In genomic region chr10:78381072-78381471, GRCh38 we compare ENCODE assay signal across 15 cellular contexts.
A peak's percentile ranks its signal among the peaks of the same experiment; 100 is the strongest.
DNase-seq lines count a peak whose midpoint lies in the region; ATAC-seq and TF ChIP-seq lines count a peak whose summit lies in the region.
"Had no signal": no experiment of that assay in that cellular context is flagged by ENCODE, and none has a peak within 500 bp of the region (broad histone marks: within the 10 kb centered on the region; RNA-seq: fewer than 3 reads in every experiment).

No MANE protein-coding gene starts in this region.

- H3K9me3 ChIP-seq in cardiac muscle cell (ENCODE audit: low read depth) (no peaks in the 10 kb centered on the region), right cardiac atrium (ENCODE audit: control insufficient read depth, low read length) (no peaks in the 10 kb centered on the region), smooth muscle cell (replicated peaks; ENCODE audit: low read depth) (no peaks in the 10 kb centered on the region)
- H3K9me3 ChIP-seq: pancreas had no signal

- intact Hi-C loops in right cardiac atrium (cut with DNase I), result no loop called here
- intact Hi-C loops in activated CD4-positive, alpha-beta T cell treated with anti-CD3 and anti-CD28 coated beads, Interleukin-2, amount 10 ng/mL, durations not matched to agents 24 days and 14 days (cut with micrococcal nuclease), result no loop called here

- no peak overlapping the region for H3K27ac Mint-ChIP-seq in activated CD4-positive, alpha-beta T cell treated with anti-CD3 and anti-CD28 coated beads, Interleukin-2, amount 10 ng/mL, durations not matched to agents 24 days and 14 days
- H3K27ac Mint-ChIP-seq: stimulated activated memory B cell treated with anti-CD40 and anti-IgM and Interleukin-4, amounts not matched to agents 10 μg/mL and 1 μg/mL and 100 μg/mL, for 72 hours; T-helper 2 cell treated with Interferon-gamma antibody and Interleukin-4, amounts not matched to agents 5 μg/mL and 100 μg/mL, for 36 hours had no signal

- H3K27ac ChIP-seq in cardiac muscle cell, result no peak overlapping the region
- no peak overlapping the region for H3K27ac ChIP-seq in right cardiac atrium (ENCODE audit: low read length)
- no peak overlapping the region for H3K27ac ChIP-seq in smooth muscle cell (ENCODE audit: low read depth)
- H3K27ac ChIP-seq: pancreas, RWPE1 had no signal

- TF ChIP-seq CTCF in cardiac muscle cell (IDR thresholded peaks at IDR 0.05; ENCODE audit: low read depth, low read length) (peak; percentile 41), fibroblast of villous mesenchyme (IDR thresholded peaks at IDR 0.05; ENCODE audit: insufficient read depth, low read depth, low read length) (peak; percentile 45), smooth muscle cell (IDR thresholded peaks at IDR 0.05; ENCODE audit: borderline replicate concordance, insufficient read depth, poor library complexity, severe bottlenecking) (peak; percentile 34)

- ATAC-seq in right cardiac atrium, result no peak
- ATAC-seq: activated naive CD4-positive, alpha-beta T cell treated with anti-CD3 and anti-CD28 coated beads, Interleukin-2, amount 50 U/mL, for 72 hours; pancreas; stimulated activated memory B cell treated with anti-CD40 and anti-IgM and Interleukin-4, amounts not matched to agents 10 μg/mL and 1 μg/mL and 100 μg/mL, for 72 hours had no signal

- H4K20me1 ChIP-seq in smooth muscle cell (ENCODE audit: low read depth), result no peaks in the 10 kb centered on the region

- peaks cover 3% of the 10 kb centered on the region for H3K27me3 Mint-ChIP-seq in activated CD4-positive, alpha-beta T cell treated with anti-CD3 and anti-CD28 coated beads, Interleukin-2, amount 10 ng/mL, durations not matched to agents 24 days and 14 days
- H3K27me3 Mint-ChIP-seq: stimulated activated memory B cell treated with anti-CD40 and anti-IgM and Interleukin-4, amounts not matched to agents 10 μg/mL and 1 μg/mL and 100 μg/mL, for 72 hours had no signal

- H3F3A ChIP-seq in smooth muscle cell (ENCODE audit: low read depth), result no peaks in the 10 kb centered on the region

- H3K27me3 ChIP-seq in cardiac muscle cell (no peaks in the 10 kb centered on the region), right cardiac atrium (ENCODE audit: control insufficient read depth, insufficient read depth) (no peaks in the 10 kb centered on the region), smooth muscle cell (ENCODE audit: low read depth) (no peaks in the 10 kb centered on the region)
- H3K27me3 ChIP-seq: pancreas had no signal

- H3K4me1 ChIP-seq in cardiac muscle cell (ENCODE audit: low read depth) (peaks cover 13% of the 10 kb centered on the region), right cardiac atrium (ENCODE audit: control insufficient read depth, insufficient read depth, low read length) (peaks cover 3% of the 10 kb centered on the region), smooth muscle cell (ENCODE audit: low read depth) (peaks cover 12% of the 10 kb centered on the region)
- H3K4me1 ChIP-seq: pancreas had no signal

- no peak for DNase-seq in cardiac muscle cell (ENCODE audit: low read depth in 1 of 2, low spot score in 1 of 2)
- no peak for DNase-seq in right cardiac atrium
- peak; percentile 10 for DNase-seq in NCI-H82 treated with DMSO at 0.1 percent for 48 hours (lab: John Stamatoyannopoulos, UW; ENCODE audit: unreplicated experiment)
- DNase-seq in fibroblast of villous mesenchyme (ENCODE audit: low read depth), result no peak
- no peak for DNase-seq in smooth muscle cell (lab: John Stamatoyannopoulos, UW; ENCODE audit: unreplicated experiment)
- DNase-seq in NCI-H748 treated with DMSO at 0.1 percent for 48 hours (lab: John Stamatoyannopoulos, UW), result no peak
- DNase-seq in activated CD4-positive, alpha-beta T cell treated with anti-CD3 and anti-CD28 coated beads, Interleukin-2, amount 10 ng/mL, durations not matched to agents 24 days and 14 days, result no peak
- no peak for DNase-seq in NCI-H1436 treated with DMSO at 0.1 percent for 48 hours (lab: John Stamatoyannopoulos, UW)
- DNase-seq: ACHN, NCI-H226, pancreas had no signal

- H3K36me3 ChIP-seq in cardiac muscle cell (no peaks in the 10 kb centered on the region), smooth muscle cell (ENCODE audit: low read depth) (no peaks in the 10 kb centered on the region)
- H3K36me3 ChIP-seq: pancreas had no signal

- H3K9me3 Mint-ChIP-seq in activated CD4-positive, alpha-beta T cell treated with anti-CD3 and anti-CD28 coated beads, Interleukin-2, amount 10 ng/mL, durations not matched to agents 24 days and 14 days, result no peaks in the 10 kb centered on the region
- H3K9me3 Mint-ChIP-seq: activated naive CD4-positive, alpha-beta T cell treated with anti-CD3 and anti-CD28 coated beads, Interleukin-2, amount 50 U/mL, for 72 hours; stimulated activated memory B cell treated with anti-CD40 and anti-IgM and Interleukin-4, amounts not matched to agents 10 μg/mL and 1 μg/mL and 100 μg/mL, for 72 hours; T-helper 2 cell treated with Interferon-gamma antibody and Interleukin-4, amounts not matched to agents 5 μg/mL and 100 μg/mL, for 36 hours had no signal

- no peak overlapping the region for H3K9ac ChIP-seq in smooth muscle cell (ENCODE audit: low read depth)

- 63% methylated on average over 18 of the region's 18 CpGs for WGBS in right cardiac atrium
- 73% methylated on average over 18 of the region's 18 CpGs for WGBS in smooth muscle cell (ENCODE audit: low lambda C conversion rate)

- H3K4me1 Mint-ChIP-seq in activated CD4-positive, alpha-beta T cell treated with anti-CD3 and anti-CD28 coated beads, Interleukin-2, amount 10 ng/mL, durations not matched to agents 24 days and 14 days, result no peaks in the 10 kb centered on the region
- H3K4me1 Mint-ChIP-seq: stimulated activated memory B cell treated with anti-CD40 and anti-IgM and Interleukin-4, amounts not matched to agents 10 μg/mL and 1 μg/mL and 100 μg/mL, for 72 hours had no signal

- H3K4me3 ChIP-seq in cardiac muscle cell (no peak overlapping the region), right cardiac atrium (ENCODE audit: low read length) (no peak overlapping the region), fibroblast of villous mesenchyme (ENCODE audit: low read depth, low read length) (no peak overlapping the region), smooth muscle cell (no peak overlapping the region)
- H3K4me3 ChIP-seq: pancreas had no signal

- no peak overlapping the region for H3K4me3 Mint-ChIP-seq in activated CD4-positive, alpha-beta T cell treated with anti-CD3 and anti-CD28 coated beads, Interleukin-2, amount 10 ng/mL, durations not matched to agents 24 days and 14 days
- H3K4me3 Mint-ChIP-seq: stimulated activated memory B cell treated with anti-CD40 and anti-IgM and Interleukin-4, amounts not matched to agents 10 μg/mL and 1 μg/mL and 100 μg/mL, for 72 hours; T-helper 2 cell treated with Interferon-gamma antibody and Interleukin-4, amounts not matched to agents 5 μg/mL and 100 μg/mL, for 36 hours had no signal

- H3K4me2 ChIP-seq in smooth muscle cell, result no peak overlapping the region

- no peaks in the 10 kb centered on the region for H3K36me3 Mint-ChIP-seq in activated CD4-positive, alpha-beta T cell treated with anti-CD3 and anti-CD28 coated beads, Interleukin-2, amount 10 ng/mL, durations not matched to agents 24 days and 14 days (ENCODE audit: low read depth)
- H3K36me3 Mint-ChIP-seq: activated naive CD4-positive, alpha-beta T cell treated with anti-CD3 and anti-CD28 coated beads, Interleukin-2, amount 50 U/mL, for 72 hours; stimulated activated memory B cell treated with anti-CD40 and anti-IgM and Interleukin-4, amounts not matched to agents 10 μg/mL and 1 μg/mL and 100 μg/mL, for 72 hours had no signal

- H2AFZ ChIP-seq in smooth muscle cell (ENCODE audit: low read depth), result no peak overlapping the region

- H3K79me2 ChIP-seq in smooth muscle cell (ENCODE audit: low read depth), result no peaks in the 10 kb centered on the region
